ENCODE assay signal across 1 cellular context in genomic region chr6:170370413-170370812, GRCh38.
TF ChIP-seq lines count a peak whose summit lies in the region.

No MANE protein-coding gene starts in this region.

TF ChIP-seq in K562, 482 proteins besides CTCF, POLR2A, EP300 and RAD21 (continued from another document):
- TF ChIP-seq STAT5A (IDR thresholded peaks at IDR 0.05; ENCODE audit: borderline replicate concordance, low read length) (no peak), ZNF24 (IDR thresholded peaks at IDR 0.05) (no peak)
